ENCODE assay signal across 8 cellular contexts in the genomic region with DNA sequence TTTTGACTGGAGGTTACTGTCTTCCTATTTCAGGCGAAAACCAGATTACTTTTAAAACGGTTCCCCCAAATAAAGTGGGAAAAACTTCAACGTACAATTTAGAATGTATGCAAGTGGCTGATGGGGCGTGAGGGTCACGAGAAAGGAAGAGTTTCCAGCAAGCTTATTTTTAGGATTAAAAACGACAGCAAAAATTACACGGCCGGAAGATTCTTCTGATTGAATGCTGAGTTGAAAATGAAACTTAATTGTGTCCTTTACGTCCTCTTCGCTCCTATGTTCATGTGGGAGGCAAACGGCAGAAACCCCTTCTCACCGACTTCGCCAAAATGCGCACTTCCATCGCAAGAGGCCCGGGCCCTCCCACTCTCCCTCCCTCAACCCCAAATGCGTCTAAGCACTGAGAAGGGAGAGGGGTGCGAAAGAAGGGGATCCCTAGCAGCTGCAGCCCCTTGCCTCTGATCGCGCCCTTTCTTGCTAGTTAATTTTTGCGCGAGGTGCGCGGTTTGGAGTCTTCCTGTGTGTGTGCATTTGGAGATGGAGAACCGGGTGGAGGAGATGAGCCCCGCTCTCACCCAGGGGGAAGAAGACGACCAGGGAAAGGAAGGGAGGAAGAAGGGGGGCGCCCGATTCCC. TPM values are rescaled to one million over a fixed set of nuclear protein-coding genes. Genes with fewer than 3 reads are reported as not detected.
DNase-seq lines count a peak whose midpoint lies in the region; ATAC-seq and TF ChIP-seq lines count a peak whose summit lies in the region.

No MANE protein-coding gene starts in this region.

- H3K4me3 ChIP-seq in GM12864 (ENCODE audit: low read depth, low read length) = peak overlapping the region; percentile 80
- peak overlapping the region; percentile 80 for H3K4me3 ChIP-seq in epithelial cell of esophagus (ENCODE audit: low read length)

- no peak for DNase-seq in GM12864 (ENCODE audit: low read depth)
- peak; percentile 30 to 62 for DNase-seq in NCI-H526 (lab: John Stamatoyannopoulos, UW)
- DNase-seq in activated CD8-positive, alpha-beta memory T cell treated with anti-CD3 and anti-CD28 coated beads, Interleukin-2, amount 50 U/mL, for 4 hours = peak; percentile 54
- peak; percentile 33 for DNase-seq in epithelial cell of esophagus (ENCODE audit: low read depth)
- DNase-seq in mucosa of gallbladder (ENCODE audit: low spot score) = peak; percentile 17
- peak; percentile 39 to 45 for DNase-seq in stimulated activated CD8-positive, alpha-beta memory T cell treated with anti-CD3 and anti-CD28 coated beads, Interleukin-4, amount 100 ng/mL, for 4 hours (ENCODE audit: low read depth in 2 of 2, low spot score in 1 of 2)
- no peak for DNase-seq in NCI-H1930 (lab: John Stamatoyannopoulos, UW)

- peak; percentile 4 for ATAC-seq in HG02623 (IDR thresholded peaks at IDR 0.05; ENCODE audit: unreplicated experiment)

- TF ChIP-seq CTCF in GM12864 (IDR thresholded peaks at IDR 0.05; ENCODE audit: low read depth, low read length, missing control alignments) (no peak), epithelial cell of esophagus (IDR thresholded peaks at IDR 0.05; ENCODE audit: insufficient read depth, low read depth, low read length, missing control alignments) (no peak)

RNA-seq across cellular contexts. Expression of a gene that starts 0.6 kb away (rescaled TPM):
- total RNA-seq in mucosa of gallbladder = 96.4 TPM

Comparison
In these comparisons a context has a peak if more than half of its experiments do, and no peak if none do; other contexts are left out.
1. DNase-seq: peak in NCI-H526 (2 of 2), activated CD8-positive, alpha-beta memory T cell treated with anti-CD3 and anti-CD28 coated beads, Interleukin-2, amount 50 U/mL, for 4 hours (single experiment), epithelial cell of esophagus (single experiment), mucosa of gallbladder (single experiment) and stimulated activated CD8-positive, alpha-beta memory T cell treated with anti-CD3 and anti-CD28 coated beads, Interleukin-4, amount 100 ng/mL, for 4 hours (2 of 2); none in GM12864 (single experiment) and NCI-H1930 (0 of 2).